ENCODE assay signal across 1 cellular context in genomic region chr15:78058401-78058935, GRCh38.
TF ChIP-seq lines count a peak whose summit lies in the region.

No MANE protein-coding gene starts in this region.

TF ChIP-seq in H1, 55 proteins besides CTCF, POLR2A, EP300 and RAD21 (continued from another document):
- TF ChIP-seq USF2 (IDR thresholded peaks at IDR 0.05; ENCODE audit: low read length) (no peak), KDM5A (IDR thresholded peaks at IDR 0.05; ENCODE audit: low read length) (no peak)
